In genomic region chr18:45636110-45636509, GRCh38 we compare ENCODE assay signal across 18 cellular contexts. TPM values are rescaled to one million over a fixed set of nuclear protein-coding genes. Genes with fewer than 3 reads are reported as not detected.
"Had no signal": no experiment of that assay in that cellular context is flagged by ENCODE, and none has a peak within 500 bp of the region (broad histone marks: within the 10 kb centered on the region; RNA-seq: fewer than 3 reads in every experiment).

No MANE protein-coding gene starts in this region.

- H3K36me3 ChIP-seq: tibial nerve, WERI-Rb-1 had no signal

- ATAC-seq: activated CD4-positive, alpha-beta T cell treated with anti-CD3 and anti-CD28 coated beads for 36 hours; left colon; T-helper 17 cell had no signal

- H3K9me3 ChIP-seq: tibial nerve had no signal

- H3K27me3 ChIP-seq: tibial nerve had no signal

- H3K4me3 ChIP-seq: lung, tibial nerve had no signal

- H3K27ac ChIP-seq: WERI-Rb-1 had no signal

- DNase-seq: activated CD4-positive, alpha-beta memory T cell treated with anti-CD3 and anti-CD28 coated beads for 36 hours; activated CD4-positive, alpha-beta T cell treated with anti-CD3 and anti-CD28 coated beads for 36 hours; activated naive CD8-positive, alpha-beta T cell treated with anti-CD3 and anti-CD28 coated beads for 36 hours; activated T-cell treated with anti-CD3 and anti-CD28 coated beads for 4 hours; amniotic stem cell; left colon; midbrain; occipital lobe; retina; stimulated activated CD8-positive, alpha-beta memory T cell treated with anti-CD3 and anti-CD28 coated beads, Interleukin-4, amount 100 ng/mL, for 48 hours; stimulated activated naive CD4-positive, alpha-beta T cell; T-helper 17 cell; WERI-Rb-1 had no signal

RNA-seq across cellular contexts. Expression of gene SLC14A2, which starts 20.8 kb away (rescaled TPM):
- total RNA-seq: activated T-helper 1 cell treated with anti-CD3 and anti-CD28 coated beads, Interleukin-12 subunit alpha, Interleukin-12 subunit beta, Interleukin-2, Interleukin-4 antibody, amounts not matched to agents 30 ng/mL and 10 ng/mL and 1 ng/mL, durations not matched to agents 14 hours and 24 hours and 36 hours; glomerular endothelial cell had no signal
- polyA plus RNA-seq: neural cell had no signal
